In genomic region chr11:70628176-70628860, GRCh38 we compare ENCODE assay signal across 1 cellular context.
TF ChIP-seq lines count a peak whose summit lies in the region.

No MANE protein-coding gene starts in this region.

TF ChIP-seq in SK-N-SH, 30 proteins besides CTCF, POLR2A, EP300 and RAD21:
- TF ChIP-seq RXRA (IDR thresholded peaks at IDR 0.05; ENCODE audit: borderline replicate concordance, low read depth) (no peak), MAX (IDR thresholded peaks at IDR 0.05; ENCODE audit: low read depth) (no peak), MEF2A (IDR thresholded peaks at IDR 0.05; ENCODE audit: borderline replicate concordance, low read depth) (no peak), RCOR1 (IDR thresholded peaks at IDR 0.05; ENCODE audit: low read length) (no peak), ELF1 (IDR thresholded peaks at IDR 0.05) (no peak), IRF3 (IDR thresholded peaks at IDR 0.05; ENCODE audit: low read depth, low read length) (no peak), GATA2 (CRISPR knock-in tag; IDR thresholded peaks at IDR 0.05) (no peak), TEAD4 (IDR thresholded peaks at IDR 0.05; ENCODE audit: borderline replicate concordance, insufficient read depth) (no peak), GABPA (IDR thresholded peaks at IDR 0.05; ENCODE audit: low read depth) (no peak), PBX3 (IDR thresholded peaks at IDR 0.05) (no peak), NRF1 (IDR thresholded peaks at IDR 0.05; ENCODE audit: low read depth, low read length) (no peak), REST (IDR thresholded peaks at IDR 0.05; ENCODE audit: low read depth, low read length) (no peak)
